In the genomic region with DNA sequence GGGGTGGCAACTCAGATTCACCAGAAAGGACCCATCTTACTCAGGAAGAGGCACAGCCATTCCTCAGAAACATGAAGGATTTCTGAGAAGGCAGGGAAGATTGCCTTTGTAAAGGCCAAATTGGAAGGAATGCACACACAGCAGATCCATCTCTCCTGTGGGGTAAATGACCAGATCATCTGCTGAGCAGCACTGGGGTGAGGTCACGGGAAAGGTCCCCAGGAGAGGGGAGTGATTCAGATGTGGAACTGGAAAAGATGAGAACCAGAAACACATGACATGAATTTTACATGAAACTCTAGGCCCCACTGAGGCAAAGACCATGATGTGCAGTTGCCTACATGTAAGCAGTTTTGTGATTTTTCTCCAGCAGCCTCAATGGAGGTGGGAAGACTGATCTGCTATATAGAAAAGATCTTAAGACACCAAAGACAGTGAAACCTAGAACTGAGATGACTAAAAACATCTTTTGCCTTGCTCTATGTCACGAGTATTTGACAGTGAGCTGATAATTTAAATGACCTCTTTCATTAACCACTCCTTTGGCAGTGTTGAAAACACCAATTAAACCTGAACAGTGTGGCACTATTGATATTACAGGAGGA, we compare ENCODE assay signal across 28 cellular contexts.
"Had no signal": no experiment of that assay in that cellular context is flagged by ENCODE, and none has a peak within 500 bp of the region (broad histone marks: within the 10 kb centered on the region; RNA-seq: fewer than 3 reads in every experiment).

No MANE protein-coding gene starts in this region.

- DNase-seq: activated CD4-positive, alpha-beta T cell treated with anti-CD3 and anti-CD28 coated beads, Interleukin-2, amount 50 U/mL, for 4 hours; activated CD8-positive, alpha-beta T cell treated with anti-CD3 and anti-CD28 coated beads for 36 hours; activated effector memory CD4-positive, alpha-beta T cell treated with Interleukin-2 at 50 U/mL for 16 hours; activated naive CD4-positive, alpha-beta T cell treated with anti-CD3 and anti-CD28 coated beads, Interleukin-2, amount 50 U/mL, for 16 hours; activated T-cell treated with anti-CD3 and anti-CD28 coated beads, Interleukin-2, amount 50 U/mL, for 1 hour; anterior cingulate cortex; MV-4-11; NCI-H1092; NCI-H146; NCI-H187; NCI-H2029 treated with DMSO at 0.1 percent for 48 hours; NCI-H2107; NCI-H2171; NCI-H510A; NCI-H526; NCI-H748 treated with DMSO at 0.1 percent for 48 hours; NK-92 treated with Interleukin-12 subunit alpha and Interleukin-12 subunit beta, amount 100 ng/mL, for 24 hours; PC-3; Peyer's patch; RPMI8226; SHP77 treated with DMSO at 0.1 percent for 48 hours; SK-N-SH had no signal

- H3K27me3 ChIP-seq: Peyer's patch, SJSA1 had no signal

- H3K9me3 ChIP-seq: Peyer's patch, SJSA1, SK-N-SH had no signal

- H3K27ac Mint-ChIP-seq: activated CD8-positive, alpha-beta T cell treated with anti-CD3 and anti-CD28 coated beads for 36 hours; activated T-helper 1 cell treated with anti-CD3 and anti-CD28 coated beads, Interleukin-12 subunit alpha, Interleukin-12 subunit beta, Interleukin-2, Interleukin-4 antibody, amounts not matched to agents 30 ng/mL and 10 ng/mL and 1 ng/mL, durations not matched to agents 14 hours and 24 hours and 36 hours; brain; T-helper 1 cell treated with Interleukin-12 subunit alpha and Interleukin-12 subunit beta and Interleukin-4 antibody, amounts not matched to agents 30 μg/mL and 1 μg/mL, for 36 hours; T-helper 2 cell treated with Interferon-gamma antibody and Interleukin-4, amounts not matched to agents 5 μg/mL and 100 μg/mL, for 36 hours had no signal

- H3K9me3 Mint-ChIP-seq: activated CD8-positive, alpha-beta T cell treated with anti-CD3 and anti-CD28 coated beads for 36 hours; activated T-helper 1 cell treated with anti-CD3 and anti-CD28 coated beads, Interleukin-12 subunit alpha, Interleukin-12 subunit beta, Interleukin-2, Interleukin-4 antibody, amounts not matched to agents 30 ng/mL and 10 ng/mL and 1 ng/mL, durations not matched to agents 14 hours and 24 hours and 36 hours; brain; T-helper 1 cell treated with Interleukin-12 subunit alpha and Interleukin-12 subunit beta and Interleukin-4 antibody, amounts not matched to agents 30 μg/mL and 1 μg/mL, for 36 hours; T-helper 2 cell treated with Interferon-gamma antibody and Interleukin-4, amounts not matched to agents 5 μg/mL and 100 μg/mL, for 36 hours had no signal

- ATAC-seq: activated CD8-positive, alpha-beta T cell treated with anti-CD3 and anti-CD28 coated beads for 36 hours; PC-3 had no signal

- H3K27me3 Mint-ChIP-seq: brain had no signal

- H3K4me1 ChIP-seq: Peyer's patch, SJSA1 had no signal

- H3K4me3 ChIP-seq: Peyer's patch, SJSA1 had no signal

- H3K36me3 ChIP-seq: Peyer's patch, SJSA1 had no signal

- H3K4me3 Mint-ChIP-seq: activated CD8-positive, alpha-beta T cell treated with anti-CD3 and anti-CD28 coated beads for 36 hours; activated T-helper 1 cell treated with anti-CD3 and anti-CD28 coated beads, Interleukin-12 subunit alpha, Interleukin-12 subunit beta, Interleukin-2, Interleukin-4 antibody, amounts not matched to agents 30 ng/mL and 10 ng/mL and 1 ng/mL, durations not matched to agents 14 hours and 24 hours and 36 hours; brain; T-helper 1 cell treated with Interleukin-12 subunit alpha and Interleukin-12 subunit beta and Interleukin-4 antibody, amounts not matched to agents 30 μg/mL and 1 μg/mL, for 36 hours; T-helper 2 cell treated with Interferon-gamma antibody and Interleukin-4, amounts not matched to agents 5 μg/mL and 100 μg/mL, for 36 hours had no signal

- H3K27ac ChIP-seq: KMS-11, Peyer's patch, SJSA1 had no signal
